In genomic region chr16:75254359-75254837, GRCh38 we compare ENCODE assay signal across 9 cellular contexts.
DNase-seq lines count a peak whose midpoint lies in the region; ATAC-seq and TF ChIP-seq lines count a peak whose summit lies in the region.
"Had no signal": no experiment of that assay in that cellular context is flagged by ENCODE, and none has a peak within 500 bp of the region (broad histone marks: within the 10 kb centered on the region; RNA-seq: fewer than 3 reads in every experiment).

No MANE protein-coding gene starts in this region.

- no peak for TF ChIP-seq CTCF in GM20000 (IDR thresholded peaks at IDR 0.05; ENCODE audit: extremely low read depth, missing control alignments)

- H3K27ac ChIP-seq in HUES48 (ENCODE audit: low read depth, low read length), result peak overlapping the region; percentile 89

- peaks cover 70% of the 10 kb centered on the region for H3K4me1 ChIP-seq in HUES48 (ENCODE audit: control insufficient read depth, insufficient read depth, low read length)

- in situ Hi-C loops in T47D (cut with HindIII; ENCODE audit: low pct_unique_long_range_greater_than_20kb, low sequenced_read_pairs), result no loop called here

- H3K9ac ChIP-seq in HUES48 (ENCODE audit: low read depth, low read length), result peak overlapping the region; percentile 41; the same call in 1 of the 2 replicates

- no peaks in the 10 kb centered on the region for H3K9me3 ChIP-seq in HUES48 (ENCODE audit: control insufficient read depth, insufficient read depth, low read length)

- no peaks in the 10 kb centered on the region for H3K27me3 ChIP-seq in HUES48 (ENCODE audit: control insufficient read depth, insufficient read depth, low read length)

- H3K4me3 ChIP-seq in HUES48 (ENCODE audit: low read depth, low read length), result no peak overlapping the region

- no peak for ATAC-seq in GM19328 (IDR thresholded peaks at IDR 0.05; ENCODE audit: unreplicated experiment)

- peak; percentile 99 for DNase-seq in T47D (ENCODE audit: low read depth in 1 of 2, low spot score in 1 of 2)
- peak; percentile 99 for DNase-seq in islet precursor cell
- DNase-seq in superior temporal gyrus (ENCODE audit: extremely low spot score), result peak; percentile 13
- DNase-seq in GM20000 (ENCODE audit: low spot score), result no peak
- no peak for DNase-seq in NCI-H2029 (lab: John Stamatoyannopoulos, UW)
- DNase-seq in SHP77 treated with DMSO at 0.1 percent for 48 hours (lab: John Stamatoyannopoulos, UW), result no peak
- DNase-seq: activated naive CD8-positive, alpha-beta T cell treated with anti-CD3 and anti-CD28 coated beads, Interleukin-2, amount 10 ng/mL, durations not matched to agents 7 days and 5 days had no signal

- no peaks in the 10 kb centered on the region for H3K36me3 ChIP-seq in HUES48 (ENCODE audit: control insufficient read depth, insufficient read depth, low read length)

Comparison
In these comparisons a context has a peak if more than half of its experiments do, and no peak if none do; other contexts are left out.
1. DNase-seq: peak in T47D (2 of 2), islet precursor cell (single experiment) and superior temporal gyrus (single experiment); none in GM20000 (single experiment), NCI-H2029 (single experiment) and SHP77 treated with DMSO at 0.1 percent for 48 hours (single experiment).